Comparison of ENCODE assay signal across 24 cellular contexts in genomic region chr13:38570706-38571105, GRCh38.
"Had no signal": no experiment of that assay in that cellular context is flagged by ENCODE, and none has a peak within 500 bp of the region (broad histone marks: within the 10 kb centered on the region; RNA-seq: fewer than 3 reads in every experiment).

No MANE protein-coding gene starts in this region.

- H3K4me3 ChIP-seq: left ventricle myocardium inferior, lung, mucosa of descending colon, ovary, skin epidermis, stomach, testis, thyroid gland, transverse colon, upper lobe of left lung, vagina had no signal

- H3K36me3 ChIP-seq: left ventricle myocardium inferior, ovary, stomach, thyroid gland, transverse colon, upper lobe of left lung, vagina had no signal

- H3K9me3 ChIP-seq: mucosa of descending colon, ovary, stomach, testis, thyroid gland, transverse colon, upper lobe of left lung, vagina had no signal

- ATAC-seq: mucosa of descending colon; naive thymus-derived CD4-positive, alpha-beta T cell; natural killer cell treated with Interleukin-12 subunit alpha and Interleukin-12 subunit beta and Interleukin-15 and Interleukin-18, amount 100 ng/mL, for 72 hours; right cardiac atrium; sciatic nerve; stimulated activated naive B cell treated with anti-CD40 and anti-IgM and Interleukin-4, amounts not matched to agents 10 μg/mL and 1 μg/mL and 100 μg/mL, for 72 hours; stimulated activated naive CD8-positive, alpha-beta T cell treated with anti-CD3 and anti-CD28 coated beads, Interleukin-15, Interleukin-2, amounts not matched to agents 100 U/mL and 50 U/mL, for 24 hours had no signal

- H3K27ac ChIP-seq: left ventricle myocardium inferior, ovary, skin epidermis, stomach, testis, thyroid gland, transverse colon, upper lobe of left lung, vagina had no signal

- DNase-seq: islet precursor cell; left ventricle myocardium inferior; midbrain; mucosa of descending colon; naive thymus-derived CD4-positive, alpha-beta T cell; ovary; retina; right cardiac atrium; stimulated activated CD4-positive, alpha-beta T cell treated with anti-CD3 and anti-CD28 coated beads, Interleukin-12 subunit alpha, Interleukin-12 subunit beta, amount 100 ng/mL, for 4 hours; stimulated activated CD4-positive, alpha-beta T cell treated with anti-CD3 and anti-CD28 coated beads, Interleukin-15, amount 100 ng/mL, for 24 hours; stimulated activated CD4-positive, alpha-beta T cell treated with anti-CD3 and anti-CD28 coated beads, Interleukin-2, amount 100 ng/mL, for 24 hours; stimulated activated CD4-positive, alpha-beta T cell treated with anti-CD3 and anti-CD28 coated beads, Interleukin-4, amount 100 ng/mL, for 1 hour; stimulated activated naive B cell treated with anti-CD40 and anti-IgM and Interleukin-4, amounts not matched to agents 10 μg/mL and 1 μg/mL and 100 μg/mL, for 72 hours; stimulated activated naive CD8-positive, alpha-beta T cell treated with anti-CD3 and anti-CD28 coated beads, Interleukin-15, Interleukin-2, amounts not matched to agents 100 U/mL and 50 U/mL, for 24 hours; stomach; testis; thyroid gland; transverse colon; upper lobe of left lung had no signal

- H3K4me1 ChIP-seq: left ventricle myocardium inferior, stomach, testis, thyroid gland, transverse colon, upper lobe of left lung, vagina had no signal

- H3K27me3 ChIP-seq: ovary, stomach, testis, thyroid gland, transverse colon, upper lobe of left lung, vagina had no signal
